In genomic region chr9:136848393-136849037, GRCh38 we compare ENCODE assay signal across 8 cellular contexts. TPM values are rescaled to one million over a fixed set of nuclear protein-coding genes. Genes with fewer than 3 reads are reported as not detected.
DNase-seq lines count a peak whose midpoint lies in the region; TF ChIP-seq lines count a peak whose summit lies in the region.

No MANE protein-coding gene starts in this region.

- H3K4me3 ChIP-seq in colonic mucosa = peak overlapping the region; percentile 84
- H3K4me3 ChIP-seq in mesenchymal stem cell (ENCODE audit: insufficient read depth in 1 of 2, low read depth in 1 of 2, low read length in 2 of 2) = peak overlapping the region; percentile 65 to 96
- peak overlapping the region; percentile 65 to 72 for H3K4me3 ChIP-seq in testis

- peak overlapping the region; percentile 70 for H2BK15ac ChIP-seq in mesenchymal stem cell (ENCODE audit: low read depth, poor library complexity, severe bottlenecking)

- DNase-seq in GM10248 (ENCODE audit: extremely low spot score) = peak; percentile 71
- DNase-seq in HT-29 (ENCODE audit: low spot score) = peak; percentile 34
- peak; percentile 36 for DNase-seq in SK-MEL-5 (ENCODE audit: low read depth, low spot score)
- DNase-seq in colonic mucosa = peak; percentile 59
- DNase-seq in mesenchymal stem cell = no peak
- peak; percentile 40 for DNase-seq in testis
- no peak for DNase-seq in NCI-H2029 (lab: John Stamatoyannopoulos, UW)
- no peak for DNase-seq in GF-D8 (lab: John Stamatoyannopoulos, UW)

- peak overlapping the region; percentile 4 to 92 for H3K23ac ChIP-seq in mesenchymal stem cell (ENCODE audit: low read length in 2 of 2)

- H3K4me1 ChIP-seq in colonic mucosa (peaks cover 14% of the 10 kb centered on the region), mesenchymal stem cell (ENCODE audit: control insufficient read depth, insufficient read depth, low read depth, low read length) (peaks cover 49% of the 10 kb centered on the region), testis (peaks cover 39% of the 10 kb centered on the region)

- H3K9me3 ChIP-seq in colonic mucosa = no peaks in the 10 kb centered on the region
- no peaks in the 10 kb centered on the region for H3K9me3 ChIP-seq in mesenchymal stem cell (ENCODE audit: control insufficient read depth, low read length)
- H3K9me3 ChIP-seq in testis = no peaks in the 10 kb centered on the region

- H3K27ac ChIP-seq in colonic mucosa (peak overlapping the region; percentile 89), mesenchymal stem cell (ENCODE audit: low read length, poor library complexity, severe bottlenecking) (peak overlapping the region; percentile 100), testis (peak overlapping the region; percentile 89 to 97)

- TF ChIP-seq CTCF in GM10248 (IDR thresholded peaks at IDR 0.05; ENCODE audit: control extremely low read depth, extremely low read depth, low read depth, missing control alignments) = no peak
- TF ChIP-seq CTCF in colonic mucosa (IDR thresholded peaks at IDR 0.05) = no peak
- no peak for TF ChIP-seq CTCF in testis (IDR thresholded peaks at IDR 0.05)

- peak overlapping the region; percentile 47 for H4K8ac ChIP-seq in mesenchymal stem cell (ENCODE audit: low read length)

- peak overlapping the region; percentile 80 to 81 for H3K4ac ChIP-seq in mesenchymal stem cell (ENCODE audit: low read depth in 1 of 2, low read length in 2 of 2)

- H2AK5ac ChIP-seq in mesenchymal stem cell (ENCODE audit: low read length, severe bottlenecking) = no peak overlapping the region

- H3K27me3 ChIP-seq in colonic mucosa (peaks cover 19% of the 10 kb centered on the region), mesenchymal stem cell (ENCODE audit: control insufficient read depth in 1 of 2, insufficient read depth in 1 of 2, low read length in 2 of 2) (peaks cover 0 to 18% of the 10 kb centered on the region in 2 experiments), testis (no peaks in the 10 kb centered on the region)

- H3K18ac ChIP-seq in mesenchymal stem cell (ENCODE audit: low read depth in 1 of 2, low read length in 2 of 2) = peak overlapping the region; percentile 94 to 95

- H2AFZ ChIP-seq in mesenchymal stem cell (ENCODE audit: low read depth, low read length) = no peak overlapping the region

- under 1% methylated on average over 39 of the region's 53 CpGs for WGBS in mesenchymal stem cell
- 0% methylated on average over 52 of the region's 53 CpGs; no CpG with 5 or more reads in 1 of the 2 donors for whole genome bisulfite sequencing in testis, 2 donors

- peak overlapping the region; percentile 97 for H2BK120ac ChIP-seq in mesenchymal stem cell (ENCODE audit: low read depth, low read length)

- H3K9ac ChIP-seq in colonic mucosa (ENCODE audit: low read depth in 2 of 2, low read length in 2 of 2) = peak overlapping the region; percentile 96 to 99
- peak overlapping the region; percentile 91 for H3K9ac ChIP-seq in mesenchymal stem cell (ENCODE audit: low read length)

- peak overlapping the region in 1 of 2 experiments; percentile 92 for H2BK12ac ChIP-seq in mesenchymal stem cell (ENCODE audit: low read length in 2 of 2)

- H2BK5ac ChIP-seq in mesenchymal stem cell (ENCODE audit: low read depth, low read length, poor library complexity, severe bottlenecking) = peak overlapping the region; percentile 24

- intact Hi-C loops in colonic mucosa (cut with DNase I) (loop anchor here (10.0 kb wide), 1 partner anchor 54 kb away; the partner anchor contains the start of genes CCDC183 and TMEM141), testis (cut with DNase I; ENCODE audit: low total_unique reads) (no loop called here)

- in situ Hi-C loops in SK-MEL-5 (cut with HindIII; ENCODE audit: low pct_unique_long_range_greater_than_20kb, low sequenced_read_pairs) = no loop called here

- peak overlapping the region; percentile 89 for H3K4me2 ChIP-seq in mesenchymal stem cell (ENCODE audit: low read length, poor library complexity, severe bottlenecking)

- peaks cover 26% of the 10 kb centered on the region for H3K79me1 ChIP-seq in mesenchymal stem cell (replicated peaks; ENCODE audit: low read length, poor library complexity, severe bottlenecking)

- H4K91ac ChIP-seq in mesenchymal stem cell (ENCODE audit: low read length) = peak overlapping the region; percentile 66

- H3K36me3 ChIP-seq in colonic mucosa (no peaks in the 10 kb centered on the region), mesenchymal stem cell (ENCODE audit: control insufficient read depth in 1 of 2, insufficient read depth in 2 of 2, low read depth in 1 of 2, low read length in 2 of 2) (peaks cover 0 to 69% of the 10 kb centered on the region in 2 experiments), testis (ENCODE audit: low read depth, missing control alignments) (no peaks in the 10 kb centered on the region)

- CTCF ChIA-PET in GM10248 (lab: Yijun Ruan, JAX) = no interaction called here

- TF ChIP-seq POLR2A in testis (IDR thresholded peaks at IDR 0.05) = no peak

- POLR2A ChIA-PET in GM10248 (lab: Yijun Ruan, JAX) = no interaction called here

- H3K14ac ChIP-seq in mesenchymal stem cell (ENCODE audit: low read length in 2 of 2) = peak overlapping the region; percentile 6 to 98

RNA-seq across cellular contexts. Expression of gene PHPT1, which starts 0.7 kb away (rescaled TPM):
- 230 and 232 TPM in 2 replicates for total RNA-seq in HT-29 (2014; rRNA removed; shearing (Covaris generic))
- total RNA-seq in SK-MEL-5 (2014; rRNA removed; shearing (Covaris generic)) = 101 TPM in 2 replicates
- polyA plus RNA-seq in SK-MEL-5 (2015; cell fraction: cytosol; rRNA removed) = 112 and 147 TPM in 2 replicates
- 221 and 234 TPM in 2 replicates for polyA plus RNA-seq in SK-MEL-5 (2015; cell fraction: nucleus; rRNA removed)
- total RNA-seq in colonic mucosa (100 to 1,000 TPM; 137 to 176 TPM), testis (100 to 1,000 TPM; 134 to 146 TPM)
- polyA plus RNA-seq in mesenchymal stem cell (2013, experiment 1 of 2) = 179 TPM
- polyA plus RNA-seq in mesenchymal stem cell (2013, experiment 2 of 2) = 179 TPM
- polyA plus RNA-seq in testis (ENCODE audit: insufficient read depth, low read depth, low replicate concordance) = 146 TPM

RNA-seq across cellular contexts. Expression of gene MAMDC4, which starts 3.6 kb away (rescaled TPM):
- 14.9 and 29.8 TPM in 2 replicates for total RNA-seq in HT-29 (2014; rRNA removed; shearing (Covaris generic))
- total RNA-seq in SK-MEL-5 (2014; rRNA removed; shearing (Covaris generic)) = 0.80 and 1.3 TPM in 2 replicates
- polyA plus RNA-seq in SK-MEL-5 (2015; cell fraction: cytosol; rRNA removed) = 1.3 and 1.8 TPM in 2 replicates
- 49.3 and 54.7 TPM in 2 replicates for polyA plus RNA-seq in SK-MEL-5 (2015; cell fraction: nucleus; rRNA removed)
- total RNA-seq in colonic mucosa = 10 to 100 TPM; 11.0 to 61.7 TPM
- 1.6 TPM for polyA plus RNA-seq in mesenchymal stem cell (2013, experiment 1 of 2)
- polyA plus RNA-seq in mesenchymal stem cell (2013, experiment 2 of 2) = 2.1 TPM
- 10 to 100 TPM; 18.3 to 21.9 TPM for total RNA-seq in testis
- polyA plus RNA-seq in testis (ENCODE audit: insufficient read depth, low read depth, low replicate concordance) = 8.1 TPM

RNA-seq across cellular contexts. Expression of gene AJM1, which starts 6.2 kb away (rescaled TPM):
- 9.0 and 9.4 TPM in 2 replicates for total RNA-seq in HT-29 (2014; rRNA removed; shearing (Covaris generic))
- 1.2 and 1.4 TPM in 2 replicates for total RNA-seq in SK-MEL-5 (2014; rRNA removed; shearing (Covaris generic))
- 4.7 and 4.8 TPM in 2 replicates for polyA plus RNA-seq in SK-MEL-5 (2015; cell fraction: cytosol; rRNA removed)
- polyA plus RNA-seq in SK-MEL-5 (2015; cell fraction: nucleus; rRNA removed) = 30.7 and 40.6 TPM in 2 replicates
- total RNA-seq in colonic mucosa = 10 to 100 TPM; 11.5 to 17.1 TPM
- 2.3 TPM for polyA plus RNA-seq in mesenchymal stem cell (2013, experiment 1 of 2)
- 2.4 TPM for polyA plus RNA-seq in mesenchymal stem cell (2013, experiment 2 of 2)
- total RNA-seq in testis = 10 to 100 TPM; 13.1 to 24.6 TPM
- polyA plus RNA-seq in testis (ENCODE audit: insufficient read depth, low read depth, low replicate concordance) = 4.0 TPM

RNA-seq across cellular contexts. Expression of gene EDF1, which starts 17.6 kb away (rescaled TPM):
- total RNA-seq in HT-29 (2014; rRNA removed; shearing (Covaris generic)) = 428 and 484 TPM in 2 replicates
- total RNA-seq in SK-MEL-5 (2014; rRNA removed; shearing (Covaris generic)) = 356 and 392 TPM in 2 replicates
- polyA plus RNA-seq in SK-MEL-5 (2015; cell fraction: cytosol; rRNA removed) = 287 and 416 TPM in 2 replicates
- polyA plus RNA-seq in SK-MEL-5 (2015; cell fraction: nucleus; rRNA removed) = 108 and 162 TPM in 2 replicates
- total RNA-seq in colonic mucosa (100 to 1,000 TPM; 442 to 494 TPM), testis (100 to 1,000 TPM; 278 to 330 TPM)
- 391 TPM for polyA plus RNA-seq in mesenchymal stem cell (2013, experiment 1 of 2)
- 389 TPM for polyA plus RNA-seq in mesenchymal stem cell (2013, experiment 2 of 2)
- polyA plus RNA-seq in testis (ENCODE audit: insufficient read depth, low read depth, low replicate concordance) = 368 TPM

RNA-seq across cellular contexts. Expression of gene TRAF2, which starts 37.8 kb away (rescaled TPM):
- 36.4 and 36.7 TPM in 2 replicates for total RNA-seq in HT-29 (2014; rRNA removed; shearing (Covaris generic))
- 13.5 and 16.4 TPM in 2 replicates for total RNA-seq in SK-MEL-5 (2014; rRNA removed; shearing (Covaris generic))
- polyA plus RNA-seq in SK-MEL-5 (2015; cell fraction: cytosol; rRNA removed) = 29.8 and 36.4 TPM in 2 replicates
- polyA plus RNA-seq in SK-MEL-5 (2015; cell fraction: nucleus; rRNA removed) = 43.3 and 44.2 TPM in 2 replicates
- total RNA-seq in colonic mucosa (10 to 100 TPM; 22.4 to 50.6 TPM), testis (10 to 100 TPM; 23.7 to 32.9 TPM)
- polyA plus RNA-seq in mesenchymal stem cell (2013, experiment 1 of 2) = 5.3 TPM
- 4.8 TPM for polyA plus RNA-seq in mesenchymal stem cell (2013, experiment 2 of 2)
- polyA plus RNA-seq in testis (ENCODE audit: insufficient read depth, low read depth, low replicate concordance) = 21.9 TPM

Comparison
In these comparisons a context has a peak if more than half of its experiments do, and no peak if none do; other contexts are left out.
1. DNase-seq: peak in GM10248 (single experiment), HT-29 (single experiment), SK-MEL-5 (single experiment), colonic mucosa (single experiment) and testis (single experiment); none in mesenchymal stem cell (single experiment), NCI-H2029 (single experiment) and GF-D8 (single experiment).
2. Peak in every context shown above with its lines, with median percentiles within 50 percentile points of each other: H3K27ac ChIP-seq and H3K4me3 ChIP-seq.